Comparison of ENCODE assay signal across 16 cellular contexts in the genomic region with DNA sequence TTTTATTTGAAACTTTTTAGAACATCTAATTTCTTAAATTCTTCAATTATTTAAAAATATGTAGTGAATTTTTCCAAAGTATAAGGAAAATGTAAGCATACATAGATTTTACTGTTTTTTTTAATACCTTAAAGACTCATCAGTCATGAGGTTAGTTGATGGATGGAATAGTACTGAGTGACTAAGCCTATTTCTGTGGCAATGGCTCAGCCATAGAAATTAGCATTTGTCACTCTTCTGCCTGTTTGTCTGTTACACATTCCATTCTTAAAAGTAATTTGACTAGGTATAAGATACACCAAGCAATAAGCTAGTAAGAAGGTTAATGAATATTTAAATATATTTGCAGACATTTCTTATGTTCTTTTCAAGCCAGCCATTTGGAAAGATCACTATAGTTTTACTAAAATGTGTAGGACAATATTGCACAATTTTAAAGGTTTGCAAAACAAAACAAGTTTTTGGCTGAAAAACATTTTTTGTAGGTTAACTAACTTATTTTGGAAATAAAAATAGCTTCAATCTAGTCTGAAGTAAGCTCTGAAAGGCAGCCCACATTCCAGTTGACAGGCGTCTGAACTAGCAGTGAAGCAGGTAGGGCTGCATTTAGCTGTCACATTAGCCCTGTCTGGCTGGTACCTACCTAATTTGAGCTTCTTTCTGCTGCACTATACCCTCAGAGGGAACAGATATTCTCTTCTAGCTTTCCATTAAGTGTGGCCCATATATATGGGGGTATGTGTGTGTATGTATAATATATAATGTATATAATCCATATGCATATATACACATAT.
DNase-seq lines count a peak whose midpoint lies in the region; ATAC-seq, FAIRE-seq and TF ChIP-seq lines count a peak whose summit lies in the region.
"Had no signal": no experiment of that assay in that cellular context is flagged by ENCODE, and none has a peak within 500 bp of the region (broad histone marks: within the 10 kb centered on the region; RNA-seq: fewer than 3 reads in every experiment).

No MANE protein-coding gene starts in this region.

- no peaks in the 10 kb centered on the region for H3K27me3 Mint-ChIP-seq in natural killer cell (ENCODE audit: low read depth in 2 of 2)

- FAIRE-seq in GM12892 (lab: Jason Lieb, UNC): no peak
- FAIRE-seq: endothelial cell of umbilical vein had no signal

- H3K4me3 Mint-ChIP-seq in natural killer cell: no peak overlapping the region

- H3K4me1 ChIP-seq in RWPE2 (ENCODE audit: insufficient read depth, poor library complexity, severe bottlenecking): no peaks in the 10 kb centered on the region
- H3K4me1 ChIP-seq: adrenal gland, colonic mucosa had no signal

- no peak overlapping the region for H3K27ac Mint-ChIP-seq in natural killer cell

- H3K4me1 Mint-ChIP-seq in natural killer cell: no peaks in the 10 kb centered on the region

- peak; percentile 26 for DNase-seq in AG08395 (ENCODE audit: low spot score)
- peak; percentile 16 for DNase-seq in HPDE6-E6E7 (ENCODE audit: extremely low spot score)
- no peak for DNase-seq in RWPE2 (ENCODE audit: low spot score)
- DNase-seq in fibroblast of villous mesenchyme (ENCODE audit: low read depth): peak; percentile 46
- DNase-seq in GM12892 (ENCODE audit: insufficient read length): no peak
- DNase-seq in natural killer cell: no peak
- no peak for DNase-seq in left colon
- no peak for DNase-seq in NCI-H1417 (lab: John Stamatoyannopoulos, UW)
- DNase-seq: adrenal gland, colonic mucosa, mucosa of descending colon, NCI-H1048, NCI-H748 treated with DMSO at 0.1 percent for 48 hours, WERI-Rb-1 had no signal

- no peak overlapping the region for H3K27ac ChIP-seq in RWPE2 (ENCODE audit: poor library complexity, severe bottlenecking)
- H3K27ac ChIP-seq: adrenal gland, colonic mucosa, WERI-Rb-1 had no signal

- peaks cover 9% of the 10 kb centered on the region for H3K36me3 Mint-ChIP-seq in natural killer cell

- H3K9me3 ChIP-seq in RWPE2 (ENCODE audit: severe bottlenecking): no peaks in the 10 kb centered on the region
- H3K9me3 ChIP-seq: adrenal gland, colonic mucosa had no signal

- H3K4me3 ChIP-seq in RWPE2 (ENCODE audit: severe bottlenecking) (no peak overlapping the region), fibroblast of villous mesenchyme (ENCODE audit: low read depth, low read length) (no peak overlapping the region)
- H3K4me3 ChIP-seq: adrenal gland, colonic mucosa, mucosa of descending colon had no signal

- H3K9me3 Mint-ChIP-seq in natural killer cell: peaks cover 12 to 14% of the 10 kb centered on the region in 2 donors

- TF ChIP-seq CTCF in RWPE2 (IDR thresholded peaks at IDR 0.05; ENCODE audit: poor library complexity, severe bottlenecking) (no peak), fibroblast of villous mesenchyme (IDR thresholded peaks at IDR 0.05; ENCODE audit: insufficient read depth, low read depth, low read length) (no peak), natural killer cell (IDR thresholded peaks at IDR 0.05) (no peak)

- H3K36me3 ChIP-seq in RWPE2 (ENCODE audit: low read depth): no peaks in the 10 kb centered on the region
- H3K36me3 ChIP-seq: adrenal gland, colonic mucosa, WERI-Rb-1 had no signal

- no peaks in the 10 kb centered on the region for H3K27me3 ChIP-seq in RWPE2 (ENCODE audit: insufficient read depth, poor library complexity, severe bottlenecking)
- H3K27me3 ChIP-seq: adrenal gland, colonic mucosa had no signal

- ATAC-seq in RWPE2 (ENCODE audit: low read depth): peak; percentile 75
- no peak for ATAC-seq in natural killer cell
- ATAC-seq in left colon: no peak
- ATAC-seq: mucosa of descending colon, sciatic nerve had no signal

- no peak for TF ChIP-seq POLR2A in GM12892 (IDR thresholded peaks at IDR 0.05; ENCODE audit: low read depth, low read length)

- intact Hi-C loops in natural killer cell (cut with micrococcal nuclease): no loop called here
- intact Hi-C loops in left colon (cut with DNase I, micrococcal nuclease): no loop called here

Comparison
In these comparisons a context has a peak if more than half of its experiments do, and no peak if none do; other contexts are left out.
1. DNase-seq: peak in AG08395 (single experiment), HPDE6-E6E7 (single experiment) and fibroblast of villous mesenchyme (single experiment); none in RWPE2 (single experiment), GM12892 (single experiment), natural killer cell (single experiment), left colon (0 of 2) and NCI-H1417 (0 of 3).